ENCODE assay signal across 23 cellular contexts in the genomic region with DNA sequence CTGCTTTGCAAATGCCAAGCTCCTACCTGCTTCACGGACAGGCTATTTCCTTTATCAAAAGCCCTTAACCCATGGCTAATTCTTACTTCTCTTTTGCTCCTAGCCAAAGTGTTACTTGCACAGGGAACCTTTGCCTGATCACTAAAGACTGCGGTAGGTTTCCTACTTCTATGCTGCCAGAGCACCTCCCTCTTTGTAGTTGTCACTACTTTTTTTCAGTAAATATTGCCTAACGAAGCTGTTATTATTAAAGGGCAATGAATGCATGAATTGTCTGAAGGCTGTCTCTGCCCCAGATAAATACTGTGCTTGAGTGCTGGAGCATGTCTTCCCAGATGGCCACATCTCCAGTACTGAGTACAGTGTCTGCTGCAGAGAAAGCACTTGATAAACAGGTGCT.
A peak's percentile ranks its signal among the peaks of the same experiment; 100 is the strongest.
DNase-seq lines count a peak whose midpoint lies in the region; ATAC-seq and TF ChIP-seq lines count a peak whose summit lies in the region.
"Had no signal": no experiment of that assay in that cellular context is flagged by ENCODE, and none has a peak within 500 bp of the region (broad histone marks: within the 10 kb centered on the region; RNA-seq: fewer than 3 reads in every experiment).

No MANE protein-coding gene starts in this region.

- H3K4me2 ChIP-seq in OCI-LY7 (ENCODE audit: low read length), result no peak overlapping the region

- no peak for ATAC-seq in activated CD4-positive, alpha-beta T cell treated with anti-CD3 and anti-CD28 coated beads for 36 hours
- no peak for ATAC-seq in T-helper 17 cell
- ATAC-seq in GM19395 (IDR thresholded peaks at IDR 0.05; ENCODE audit: unreplicated experiment), result no peak
- ATAC-seq: left colon had no signal

- no peaks in the 10 kb centered on the region for H4K20me1 ChIP-seq in OCI-LY7 (ENCODE audit: insufficient read depth, low read length)

- H3K36me3 ChIP-seq in esophagus muscularis mucosa (peaks cover 0 to 17% (median 3%) of the 10 kb centered on the region in 4 donors), OCI-LY7 (ENCODE audit: insufficient read depth, low read length) (no peaks in the 10 kb centered on the region), tibial artery (peaks cover 0 to 5% (median 2%) of the 10 kb centered on the region in 3 donors)
- H3K36me3 ChIP-seq: neutrophil had no signal

- WGBS in esophagus muscularis mucosa, result 87% methylated on average over 3 of the region's 3 CpGs

- no peaks in the 10 kb centered on the region for H3K9me2 ChIP-seq in OCI-LY7 (ENCODE audit: insufficient read depth, low read length)

- H3K9me3 ChIP-seq in T-helper 17 cell (ENCODE audit: control insufficient read depth, low read length, poor library complexity, severe bottlenecking) (no peaks in the 10 kb centered on the region), esophagus muscularis mucosa (no peaks in the 10 kb centered on the region), OCI-LY7 (ENCODE audit: low read length) (no peaks in the 10 kb centered on the region), tibial artery (no peaks in the 10 kb centered on the region)
- H3K9me3 ChIP-seq: neutrophil, psoas muscle, stomach had no signal

- H3K4me3 Mint-ChIP-seq in activated CD4-positive, alpha-beta T cell treated with anti-CD3 and anti-CD28 coated beads for 36 hours, result no peak overlapping the region
- H3K4me3 Mint-ChIP-seq in T-helper 17 cell, result no peak overlapping the region
- no peak overlapping the region for H3K4me3 Mint-ChIP-seq in nephron progenitor cell
- H3K4me3 Mint-ChIP-seq: activated T-helper 1 cell treated with anti-CD3 and anti-CD28 coated beads, Interleukin-12 subunit alpha, Interleukin-12 subunit beta, Interleukin-2, Interleukin-4 antibody, amounts not matched to agents 30 ng/mL and 10 ng/mL and 1 ng/mL, durations not matched to agents 14 hours and 24 hours and 36 hours had no signal

- H3K27me3 ChIP-seq in esophagus muscularis mucosa (no peaks in the 10 kb centered on the region), tibial artery (no peaks in the 10 kb centered on the region)
- H3K27me3 ChIP-seq: neutrophil, stomach had no signal

- peaks cover 59% of the 10 kb centered on the region for H3K4me1 Mint-ChIP-seq in activated CD4-positive, alpha-beta T cell treated with anti-CD3 and anti-CD28 coated beads for 36 hours
- peaks cover 59% of the 10 kb centered on the region for H3K4me1 Mint-ChIP-seq in T-helper 17 cell
- H3K4me1 Mint-ChIP-seq in nephron progenitor cell, result peaks cover 53% of the 10 kb centered on the region

- no peak overlapping the region for H2AFZ ChIP-seq in OCI-LY7 (ENCODE audit: low read length)

- no peak for DNase-seq in activated CD4-positive, alpha-beta T cell treated with anti-CD3 and anti-CD28 coated beads for 36 hours
- no peak for DNase-seq in activated CD4-positive, alpha-beta T cell treated with anti-CD3 and anti-CD28 coated beads, Interleukin-2, amount 50 U/mL, for 1 hour
- DNase-seq in T-helper 17 cell, result no peak
- peak; percentile 17 for DNase-seq in esophagus muscularis mucosa (ENCODE audit: extremely low spot score)
- DNase-seq in nephron progenitor cell, result no peak
- DNase-seq in OCI-LY7 (ENCODE audit: low spot score), result no peak
- no peak for DNase-seq in tibial artery
- DNase-seq: 8988T; activated CD8-positive, alpha-beta memory T cell treated with anti-CD3 and anti-CD28 coated beads for 24 hours; amygdala; effector CD8-positive, alpha-beta T cell; left colon; NCI-H1048; NCI-H187 treated with DMSO at 0.1 percent for 48 hours; NCI-H345; psoas muscle; small intestine; stomach; T-helper 2 cell had no signal

- H3K4me1 ChIP-seq in esophagus muscularis mucosa, result peaks cover 24 to 47% (median 37%) of the 10 kb centered on the region in 4 donors
- H3K4me1 ChIP-seq in OCI-LY7 (ENCODE audit: insufficient read depth, low read length, poor library complexity, severe bottlenecking), result peaks cover 4% of the 10 kb centered on the region
- peaks cover 0 to 35% (median 18%) of the 10 kb centered on the region in 4 donors for H3K4me1 ChIP-seq in tibial artery

- H3K4me3 ChIP-seq in esophagus muscularis mucosa (no peak overlapping the region), OCI-LY7 (ENCODE audit: low read depth, low read length, poor library complexity, severe bottlenecking) (no peak overlapping the region), tibial artery (no peak overlapping the region)
- H3K4me3 ChIP-seq: psoas muscle, stomach had no signal

- no TSS peak for BruUV-seq in OCI-LY7 (replicated peaks; lab: Mats Ljungman, UMichigan)

- no peak for TF ChIP-seq EP300 in esophagus muscularis mucosa (IDR thresholded peaks at IDR 0.05)

- POLR2A ChIA-PET in activated CD4-positive, alpha-beta T cell treated with anti-CD3 and anti-CD28 coated beads for 36 hours (lab: Charles Lee), result interaction anchor here (0.6 kb wide), 1 partner anchor 131 kb away, joined by 7 read pairs; no protein-coding TSS in a partner anchor
- POLR2A ChIA-PET in OCI-LY7 (lab: Charles Lee), result no interaction called here

- intact Hi-C loops in activated CD4-positive, alpha-beta T cell treated with anti-CD3 and anti-CD28 coated beads for 36 hours (cut with DNase I, micrococcal nuclease), result no loop called here
- intact Hi-C loops in esophagus muscularis mucosa (cut with DNase I) (no loop called here), OCI-LY7 (cut with micrococcal nuclease; ENCODE audit: unreplicated experiment) (no loop called here), tibial artery (cut with DNase I; ENCODE audit: low total_unique reads) (no loop called here)

- no peaks in the 10 kb centered on the region for H3K9me3 Mint-ChIP-seq in activated CD4-positive, alpha-beta T cell treated with anti-CD3 and anti-CD28 coated beads for 36 hours (ENCODE audit: low read depth)
- H3K9me3 Mint-ChIP-seq in nephron progenitor cell, result no peaks in the 10 kb centered on the region
- H3K9me3 Mint-ChIP-seq: activated T-helper 1 cell treated with anti-CD3 and anti-CD28 coated beads, Interleukin-12 subunit alpha, Interleukin-12 subunit beta, Interleukin-2, Interleukin-4 antibody, amounts not matched to agents 30 ng/mL and 10 ng/mL and 1 ng/mL, durations not matched to agents 14 hours and 24 hours and 36 hours had no signal

- CTCF ChIA-PET in activated CD4-positive, alpha-beta T cell treated with anti-CD3 and anti-CD28 coated beads for 36 hours (lab: Charles Lee), result interaction anchor here (1.5 kb wide), 1 partner anchor 31 kb away, joined by 4 read pairs; no protein-coding TSS in a partner anchor
- CTCF ChIA-PET in OCI-LY7 (lab: Charles Lee; ENCODE audit: unreplicated experiment), result no interaction called here

- no peak for TF ChIP-seq CTCF in esophagus muscularis mucosa (IDR thresholded peaks at IDR 0.05)
- TF ChIP-seq CTCF in nephron progenitor cell (IDR thresholded peaks at IDR 0.05), result no peak
- TF ChIP-seq CTCF in OCI-LY7 (conservative IDR thresholded peaks at IDR 0.05; ENCODE audit: low read length), result no peak
- no peak for TF ChIP-seq CTCF in tibial artery (IDR thresholded peaks at IDR 0.05)

- no peak for TF ChIP-seq POLR2A in esophagus muscularis mucosa (IDR thresholded peaks at IDR 0.05; ENCODE audit: low read depth)

- H3K79me2 ChIP-seq in OCI-LY7 (ENCODE audit: insufficient read depth, low read depth, low read length), result no peaks in the 10 kb centered on the region

- peaks cover 73% of the 10 kb centered on the region for H3K36me3 Mint-ChIP-seq in activated CD4-positive, alpha-beta T cell treated with anti-CD3 and anti-CD28 coated beads for 36 hours (ENCODE audit: low read depth)
- H3K36me3 Mint-ChIP-seq in T-helper 17 cell (ENCODE audit: low read depth) (peaks cover 10% of the 10 kb centered on the region), nephron progenitor cell (ENCODE audit: low read depth) (peaks cover 57% of the 10 kb centered on the region)

- no peaks in the 10 kb centered on the region for H3K27me3 Mint-ChIP-seq in activated CD4-positive, alpha-beta T cell treated with anti-CD3 and anti-CD28 coated beads for 36 hours
- no peaks in the 10 kb centered on the region for H3K27me3 Mint-ChIP-seq in T-helper 17 cell
- peaks cover 3% of the 10 kb centered on the region for H3K27me3 Mint-ChIP-seq in nephron progenitor cell (ENCODE audit: low read depth, poor library complexity)

- H3K27ac ChIP-seq in esophagus muscularis mucosa (replicated peaks in 1 of 4), result no peak overlapping the region
- no peak overlapping the region for H3K27ac ChIP-seq in OCI-LY7 (ENCODE audit: low read depth, low read length, poor library complexity, severe bottlenecking)
- no peak overlapping the region for H3K27ac ChIP-seq in tibial artery
- H3K27ac ChIP-seq: neutrophil, psoas muscle, stomach, VCaP had no signal

- H3K27ac Mint-ChIP-seq in activated CD4-positive, alpha-beta T cell treated with anti-CD3 and anti-CD28 coated beads for 36 hours, result peak overlapping the region; percentile 58
- H3K27ac Mint-ChIP-seq in T-helper 17 cell (peak overlapping the region; percentile 63), nephron progenitor cell (peak overlapping the region; percentile 6)
- H3K27ac Mint-ChIP-seq: activated T-helper 1 cell treated with anti-CD3 and anti-CD28 coated beads, Interleukin-12 subunit alpha, Interleukin-12 subunit beta, Interleukin-2, Interleukin-4 antibody, amounts not matched to agents 30 ng/mL and 10 ng/mL and 1 ng/mL, durations not matched to agents 14 hours and 24 hours and 36 hours had no signal

Comparison
In these comparisons a context has a peak if more than half of its experiments do, and no peak if none do; other contexts are left out.
1. H3K27ac Mint-ChIP-seq: peak in every context shown above with its lines; median percentile 63 in T-helper 17 cell; 58 in activated CD4-positive, alpha-beta T cell treated with anti-CD3 and anti-CD28 coated beads for 36 hours; 6 in nephron progenitor cell.